8 cellular contexts compared by ENCODE assay signal in genomic region chr9:125200216-125201047, GRCh38. TPM values are rescaled to one million over a fixed set of nuclear protein-coding genes. Genes with fewer than 3 reads are reported as not detected.
DNase-seq lines count a peak whose midpoint lies in the region; ATAC-seq and TF ChIP-seq lines count a peak whose summit lies in the region.

TSS of gene RABEPK (plus strand) at chr9:125200542. CDS start at chr9:125203014, 2,472 bp downstream.

- H3K9ac ChIP-seq in NT2/D1 (ENCODE audit: insufficient read length, low read depth): peak within 1 kb of the TSS; percentile 91
- peak within 1 kb of the TSS; percentile 74 for H3K9ac ChIP-seq in endodermal cell (ENCODE audit: extremely low read depth, low read length, poor library complexity, severe bottlenecking)

- no peaks in the 10 kb centered on the region for H3K9me3 Mint-ChIP-seq in endodermal cell

- no peaks in the 10 kb centered on the region for H3K4me1 ChIP-seq in NT2/D1 (ENCODE audit: insufficient read depth, insufficient read length)
- H3K4me1 ChIP-seq in endodermal cell (ENCODE audit: control insufficient read depth, insufficient read depth, low read length): peaks cover 2% of the 10 kb centered on the region
- no peaks in the 10 kb centered on the region for H3K4me1 ChIP-seq in mesodermal cell (ENCODE audit: control insufficient read depth, insufficient read depth, low read length, poor library complexity, severe bottlenecking)

- H3K4me1 Mint-ChIP-seq in endodermal cell: peaks cover 17% of the 10 kb centered on the region

- peak within 1 kb of the TSS; percentile 98 for H3K27ac Mint-ChIP-seq in endodermal cell

- H3K9me3 ChIP-seq in NT2/D1 (ENCODE audit: insufficient read depth, low read length) (no peaks in the 10 kb centered on the region), endodermal cell (ENCODE audit: control insufficient read depth, low read length) (no peaks in the 10 kb centered on the region), mesodermal cell (ENCODE audit: control insufficient read depth, low read length) (no peaks in the 10 kb centered on the region)

- H3K36me3 Mint-ChIP-seq in endodermal cell (ENCODE audit: low read depth): peaks cover 11% of the 10 kb centered on the region

- H3K27me3 Mint-ChIP-seq in endodermal cell (ENCODE audit: insufficient read depth): peaks cover 8% of the 10 kb centered on the region

- H3K4me3 ChIP-seq in NT2/D1 (ENCODE audit: insufficient read length, low read depth) (peak within 1 kb of the TSS; percentile 85), endodermal cell (ENCODE audit: low read length) (peak within 1 kb of the TSS; percentile 78), mesodermal cell (ENCODE audit: extremely low read depth, insufficient read depth, low read length, poor library complexity, severe bottlenecking) (peak within 1 kb of the TSS; percentile 67)

- peak within 1 kb of the TSS; percentile 82 for H3K4me3 Mint-ChIP-seq in endodermal cell

- peak; percentile 96 for ATAC-seq in GM21360 (IDR thresholded peaks at IDR 0.05; ENCODE audit: unreplicated experiment)

- TF ChIP-seq CTCF in endodermal cell (conservative IDR thresholded peaks at IDR 0.05): no peak

- DNase-seq in COLO829 (ENCODE audit: low spot score) (peak; percentile 87), HT1080 (ENCODE audit: low read depth) (peak; percentile 95), NT2/D1 (ENCODE audit: low read depth, low spot score) (peak; percentile 95), endodermal cell (peak; percentile 97)
- peak; percentile 40 for DNase-seq in activated CD8-positive, alpha-beta memory T cell treated with anti-CD3 and anti-CD28 coated beads, Interleukin-2, amount 50 U/mL, for 1 hour (ENCODE audit: extremely low read depth)
- peak; percentile 72 to 78 for DNase-seq in stimulated activated CD8-positive, alpha-beta memory T cell treated with anti-CD3 and anti-CD28 coated beads, Interleukin-15, amount 100 ng/mL, for 4 hours (ENCODE audit: low read depth in 2 of 2)

- 0% methylated on average over 19 to 51 of the region's 51 CpGs for WGBS in endodermal cell (ENCODE audit: insufficient coverage in 1 of 2, insufficient read length in 1 of 2), 2 experiments
- WGBS in mesodermal cell (ENCODE audit: insufficient coverage in 2 of 2), 2 experiments: 0 to 1% methylated on average over 35 to 47 of the region's 51 CpGs

- no peaks in the 10 kb centered on the region for H3K27me3 ChIP-seq in NT2/D1 (ENCODE audit: insufficient read depth, insufficient read length)
- H3K27me3 ChIP-seq in endodermal cell (ENCODE audit: control insufficient read depth, insufficient read depth, low read length, poor library complexity, severe bottlenecking): no peaks in the 10 kb centered on the region

- peak within 1 kb of the TSS; percentile 41 for H3K27ac ChIP-seq in endodermal cell (ENCODE audit: low read depth, low read length)
- peak within 1 kb of the TSS; percentile 87 for H3K27ac ChIP-seq in mesodermal cell (ENCODE audit: low read depth, low read length, severe bottlenecking)

- peaks cover 23% of the 10 kb centered on the region for H3K36me3 ChIP-seq in NT2/D1 (ENCODE audit: insufficient read depth, insufficient read length, low read length)
- peaks cover 10% of the 10 kb centered on the region for H3K36me3 ChIP-seq in endodermal cell (ENCODE audit: control insufficient read depth, insufficient read depth, low read length)
- H3K36me3 ChIP-seq in mesodermal cell (ENCODE audit: control insufficient read depth, insufficient read depth, low read length): peaks cover 12% of the 10 kb centered on the region

RNA-seq across cellular contexts. Expression of gene RABEPK, which starts in this region (rescaled TPM):
- 41.2 and 44.6 TPM in 2 replicates for total RNA-seq in HT1080 (2014; rRNA removed; shearing (Covaris generic))
- polyA plus RNA-seq in HT1080 (2015; cell fraction: cytosol; rRNA removed): 20.2 and 22.6 TPM in 2 replicates
- polyA plus RNA-seq in HT1080 (2015; cell fraction: nucleus; rRNA removed): 13.7 and 16.7 TPM in 2 replicates
- 10 to 100 TPM; 19.3 to 19.7 TPM for total RNA-seq in endodermal cell
- 19.6 TPM for polyA plus RNA-seq in endodermal cell (2013, experiment 1 of 2)
- 18.7 TPM for polyA plus RNA-seq in endodermal cell (2013, experiment 2 of 2)
- 20.5 TPM for polyA plus RNA-seq in mesodermal cell (2013, experiment 1 of 2)
- 18.5 TPM for polyA plus RNA-seq in mesodermal cell (2013, experiment 2 of 2)

Comparison
In these comparisons a context has a peak if more than half of its experiments do, and no peak if none do; other contexts are left out.
1. Peak in every context shown above with its lines: DNase-seq, ATAC-seq, H3K4me3 ChIP-seq and H3K27ac ChIP-seq.
2. DNase-seq: peak in every context shown above with its lines; median percentile 97 in endodermal cell; 95 in HT1080; 95 in NT2/D1; 87 in COLO829; 75 in stimulated activated CD8-positive, alpha-beta memory T cell treated with anti-CD3 and anti-CD28 coated beads, Interleukin-15, amount 100 ng/mL, for 4 hours; 40 in activated CD8-positive, alpha-beta memory T cell treated with anti-CD3 and anti-CD28 coated beads, Interleukin-2, amount 50 U/mL, for 1 hour.